In genomic region chr21:29580886-29581285, GRCh38 we compare ENCODE assay signal across 30 cellular contexts.
"Had no signal": no experiment of that assay in that cellular context is flagged by ENCODE, and none has a peak within 500 bp of the region (broad histone marks: within the 10 kb centered on the region; RNA-seq: fewer than 3 reads in every experiment).

No MANE protein-coding gene starts in this region.

- H3K4me3 ChIP-seq: adrenal gland, body of pancreas, esophagus squamous epithelium, gastroesophageal sphincter, heart right ventricle had no signal

- H3K27me3 ChIP-seq: adrenal gland, body of pancreas, esophagus squamous epithelium, gastroesophageal sphincter, heart right ventricle had no signal

- ATAC-seq: activated CD8-positive, alpha-beta T cell treated with anti-CD3 and anti-CD28 coated beads for 36 hours; body of pancreas; gastroesophageal sphincter; heart right ventricle; T-helper 17 cell had no signal

- H3K27ac ChIP-seq: adrenal gland, body of pancreas, epithelial cell of prostate, esophagus squamous epithelium, gastroesophageal sphincter, heart right ventricle, WERI-Rb-1 had no signal

- H3K9me3 ChIP-seq: adrenal gland, body of pancreas, esophagus squamous epithelium, gastroesophageal sphincter, heart right ventricle had no signal

- H3K4me1 ChIP-seq: adrenal gland, esophagus squamous epithelium, gastroesophageal sphincter, heart right ventricle had no signal

- FAIRE-seq: colon, endometrium, endothelial cell of umbilical vein had no signal

- DNase-seq: activated B cell treated with CpG ODN at 0.5 μM for 24 hours; activated CD4-positive, alpha-beta T cell treated with anti-CD3 and anti-CD28 coated beads for 48 hours; activated CD4-positive, alpha-beta T cell treated with anti-CD3 and anti-CD28 coated beads, Interleukin-2, amount 50 U/mL, for 1 hour; activated CD4-positive, alpha-beta T cell treated with anti-CD3 and anti-CD28 coated beads, Interleukin-2, amount 50 U/mL, for 48 hours; activated CD8-positive, alpha-beta memory T cell treated with anti-CD3 and anti-CD28 coated beads for 24 hours; activated effector memory CD4-positive, alpha-beta T cell treated with Interleukin-2 at 50 U/mL for 16 hours; activated gamma-delta T cell treated with Interleukin-2 at 50 U/mL for 16 hours; activated naive CD4-positive, alpha-beta T cell treated with anti-CD3 and anti-CD28 coated beads, Interleukin-2, amount 50 U/mL, for 16 hours; activated naive CD4-positive, alpha-beta T cell treated with Interleukin-2 at 50 U/mL for 16 hours; activated T-cell treated with anti-CD3 and anti-CD28 coated beads, Interleukin-2, amount 50 U/mL, for 4 hours; adrenal gland; amygdala; aorta; body of pancreas; caudate nucleus; cortex of kidney; dermis blood vessel endothelial cell; effector CD8-positive, alpha-beta T cell; esophagus squamous epithelium; foreskin melanocyte; heart right ventricle; T-helper 17 cell; T1000; WERI-Rb-1 had no signal

- H3K36me3 ChIP-seq: adrenal gland, esophagus squamous epithelium, gastroesophageal sphincter, heart right ventricle, WERI-Rb-1 had no signal
